ENCODE assay signal across 22 cellular contexts in genomic region chr18:28079883-28080282, GRCh38.
DNase-seq lines count a peak whose midpoint lies in the region; ATAC-seq and TF ChIP-seq lines count a peak whose summit lies in the region.
"Had no signal": no experiment of that assay in that cellular context is flagged by ENCODE, and none has a peak within 500 bp of the region (broad histone marks: within the 10 kb centered on the region; RNA-seq: fewer than 3 reads in every experiment).

No MANE protein-coding gene starts in this region.

- peak; percentile 27 for DNase-seq in ELF-1 (ENCODE audit: low read depth, low spot score)
- peak in 1 of 2 donors; percentile 24 for DNase-seq in foreskin keratinocyte
- DNase-seq in nephron progenitor cell, result no peak
- DNase-seq in COR-L47 (lab: John Stamatoyannopoulos, UW), result no peak
- DNase-seq in stimulated activated CD8-positive, alpha-beta memory T cell treated with anti-CD3 and anti-CD28 coated beads, Interleukin-4, amount 100 ng/mL, for 48 hours, result no peak
- DNase-seq: CD4-positive, alpha-beta memory T cell; H9; Karpas-422; NCI-H1092; NCI-H2081; NCI-H446 treated with DMSO at 0.1 percent for 48 hours; NCI-H69; NK-92 treated with Interleukin-12 subunit alpha and Interleukin-12 subunit beta, amount 100 ng/mL, for 24 hours; OCI-M1; RPMI8226; SHP77 treated with DMSO at 0.1 percent for 48 hours; SK-N-SH had no signal

- peak; percentile 21 for ATAC-seq in foreskin keratinocyte
- no peak for ATAC-seq in HG02884 (IDR thresholded peaks at IDR 0.05; ENCODE audit: unreplicated experiment)

- WGBS in HUES64, result 91% methylated on average over 2 of the region's 2 CpGs

- H3K4me1 ChIP-seq in HUES64 (ENCODE audit: insufficient read depth, low read length) (peaks cover 69% of the 10 kb centered on the region), foreskin keratinocyte (no peaks in the 10 kb centered on the region)
- H3K4me1 ChIP-seq: BLaER1 had no signal

- H3K27ac Mint-ChIP-seq in nephron progenitor cell, result peak overlapping the region; percentile 90
- H3K27ac Mint-ChIP-seq: CD4-positive, alpha-beta memory T cell; H9; IgD-negative memory B cell had no signal

- peaks cover 5% of the 10 kb centered on the region for H3K36me3 Mint-ChIP-seq in nephron progenitor cell (ENCODE audit: low read depth)
- H3K36me3 Mint-ChIP-seq: CD4-positive, alpha-beta memory T cell; IgD-negative memory B cell had no signal

- no peaks in the 10 kb centered on the region; the same call in 1 of the 2 replicates for H3K27me3 ChIP-seq in HUES64 (ENCODE audit: insufficient read depth, low read length)
- H3K27me3 ChIP-seq in foreskin keratinocyte, result no peaks in the 10 kb centered on the region
- H3K27me3 ChIP-seq: BLaER1 had no signal

- no peak for TF ChIP-seq CTCF in foreskin keratinocyte (conservative IDR thresholded peaks at IDR 0.05)
- no peak for TF ChIP-seq CTCF in nephron progenitor cell (IDR thresholded peaks at IDR 0.05)

- no peaks in the 10 kb centered on the region for H3K36me3 ChIP-seq in HUES64 (ENCODE audit: insufficient read depth, low read length)
- H3K36me3 ChIP-seq: BLaER1 had no signal

- no peaks in the 10 kb centered on the region for H3K9me3 Mint-ChIP-seq in nephron progenitor cell
- H3K9me3 Mint-ChIP-seq: H9 had no signal

- H3K9ac ChIP-seq in HUES64 (ENCODE audit: low read depth, low read length), result no peak overlapping the region
- H3K9ac ChIP-seq: BLaER1, SK-N-SH had no signal

- H3K27ac ChIP-seq in HUES64 (ENCODE audit: low read depth, low read length) (peak overlapping the region; percentile 32; the same call in 1 of the 2 replicates), foreskin keratinocyte (no peak overlapping the region)
- H3K27ac ChIP-seq: BLaER1, HL-60 had no signal

- H3K4me1 Mint-ChIP-seq in nephron progenitor cell, result peaks cover 14% of the 10 kb centered on the region
- H3K4me1 Mint-ChIP-seq: CD4-positive, alpha-beta memory T cell; IgD-negative memory B cell had no signal

- no peaks in the 10 kb centered on the region for H3K9me3 ChIP-seq in HUES64 (ENCODE audit: insufficient read depth, low read depth, low read length)
- H3K9me3 ChIP-seq: BLaER1, SK-N-SH had no signal

- no peak overlapping the region for H3K4me3 ChIP-seq in HUES64 (ENCODE audit: low read length)
- H3K4me3 ChIP-seq: BLaER1 had no signal

- H3K4me3 Mint-ChIP-seq in nephron progenitor cell, result no peak overlapping the region
- H3K4me3 Mint-ChIP-seq: CD4-positive, alpha-beta memory T cell; H9 had no signal

- no peaks in the 10 kb centered on the region for H3K27me3 Mint-ChIP-seq in nephron progenitor cell (ENCODE audit: low read depth, poor library complexity)
- H3K27me3 Mint-ChIP-seq: CD4-positive, alpha-beta memory T cell; IgD-negative memory B cell had no signal
